In the genomic region with DNA sequence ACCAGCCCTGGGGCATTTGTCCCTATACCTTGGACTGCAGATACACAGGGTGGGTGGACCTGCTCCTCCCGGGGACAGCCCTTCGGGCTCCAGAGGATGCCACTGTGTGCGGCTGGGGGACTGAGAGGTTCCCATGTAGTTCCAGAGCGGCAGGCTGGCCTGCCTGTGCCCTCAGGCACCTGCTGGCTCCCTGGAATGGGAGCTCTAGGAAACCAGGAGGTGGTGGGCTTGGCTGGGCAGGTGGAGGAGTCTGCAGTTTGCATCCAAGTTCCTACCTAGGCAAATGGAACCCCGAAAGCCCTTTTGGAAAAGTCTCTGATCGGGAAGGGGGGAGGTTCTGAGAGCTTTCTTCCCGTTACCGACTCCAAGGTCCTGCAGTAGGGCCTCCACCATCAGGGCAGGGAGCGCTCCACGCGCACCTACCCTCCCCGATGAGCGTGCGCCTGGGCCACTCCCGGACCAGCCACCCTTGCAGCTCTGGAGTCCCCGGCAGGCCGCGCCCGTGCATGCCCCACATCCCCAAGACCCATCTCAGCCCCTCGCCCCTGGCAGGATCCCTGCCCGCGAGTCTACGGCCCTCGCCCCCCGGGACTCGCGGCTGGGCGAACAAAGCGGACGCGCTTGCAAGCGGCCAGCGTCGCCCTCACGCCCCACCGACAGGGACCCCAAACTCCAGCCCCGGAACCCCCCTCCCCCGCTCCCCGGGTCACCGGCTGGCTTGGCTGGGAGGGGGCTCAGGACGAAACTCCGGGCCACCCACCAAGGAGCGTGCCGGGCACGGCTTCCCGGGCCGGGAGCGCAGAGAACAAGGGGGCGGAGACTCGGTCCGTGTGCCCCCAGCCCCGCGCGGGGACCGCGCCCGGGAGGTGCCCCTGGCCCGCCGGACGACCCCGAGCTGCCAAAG, we compare ENCODE assay signal across 8 cellular contexts. TPM values are rescaled to one million over a fixed set of nuclear protein-coding genes. Genes with fewer than 3 reads are reported as not detected.
A peak's percentile ranks its signal among the peaks of the same experiment; 100 is the strongest.
DNase-seq lines count a peak whose midpoint lies in the region; ATAC-seq and TF ChIP-seq lines count a peak whose summit lies in the region.

No MANE protein-coding gene starts in this region.

- H3K4me1 ChIP-seq in gastroesophageal sphincter = peaks cover 0 to 46% (median 13%) of the 10 kb centered on the region in 3 donors
- peaks cover 7% of the 10 kb centered on the region for H3K4me1 ChIP-seq in prostate gland (replicated peaks)

- H3K27ac ChIP-seq in VCaP = peak overlapping the region; percentile 65
- H3K27ac ChIP-seq in gastroesophageal sphincter = peak overlapping the region in 2 of 4 donors; percentile 42 to 73
- peak overlapping the region; percentile 42 to 65 for H3K27ac ChIP-seq in prostate gland

- H3K27me3 ChIP-seq in gastroesophageal sphincter (no peaks in the 10 kb centered on the region), prostate gland (replicated peaks; ENCODE audit: insufficient read depth) (no peaks in the 10 kb centered on the region)

- intact Hi-C loops in prostate gland (cut with DNase I) = no loop called here

- TF ChIP-seq CTCF in VCaP (conservative IDR thresholded peaks at IDR 0.05) = no peak
- no peak for TF ChIP-seq CTCF in gastroesophageal sphincter (IDR thresholded peaks at IDR 0.05)
- no peak for TF ChIP-seq CTCF in prostate gland (IDR thresholded peaks at IDR 0.05)

- H3K36me3 ChIP-seq in gastroesophageal sphincter (no peaks in the 10 kb centered on the region), prostate gland (no peaks in the 10 kb centered on the region)

- WGBS in gastroesophageal sphincter (ENCODE audit: low coverage in 1 of 2), 2 donors = no CpG with 5 or more reads among the region's 61 CpGs
- 14% methylated on average over 35 of the region's 61 CpGs for WGBS in prostate gland

- TF ChIP-seq EP300 in gastroesophageal sphincter (IDR thresholded peaks at IDR 0.05) = no peak

- peak; percentile 58 for DNase-seq in DMS53 (lab: John Stamatoyannopoulos, UW)
- no peak for DNase-seq in DMS53 treated with DMSO at 0.1 percent for 48 hours (lab: John Stamatoyannopoulos, UW; ENCODE audit: unreplicated experiment)
- peak; percentile 30 for DNase-seq in prostate gland (ENCODE audit: low spot score)
- no peak for DNase-seq in stimulated activated naive CD4-positive, alpha-beta T cell treated with Interleukin-2 at 50 U/mL for 16 hours (lab: John Stamatoyannopoulos, UW)
- DNase-seq in NCI-H1694 treated with DMSO at 0.1 percent for 48 hours (lab: John Stamatoyannopoulos, UW) = no peak

- TF ChIP-seq POLR2A in gastroesophageal sphincter (IDR thresholded peaks at IDR 0.05) (no peak), prostate gland (IDR thresholded peaks at IDR 0.05) (no peak)

- ATAC-seq in gastroesophageal sphincter (no peak), HG02884 (IDR thresholded peaks at IDR 0.05; ENCODE audit: unreplicated experiment) (no peak)

- H3K4me3 ChIP-seq in gastroesophageal sphincter (peak overlapping the region; percentile 53 to 77), prostate gland (peak overlapping the region; percentile 54 to 80)

- H3K9me3 ChIP-seq in gastroesophageal sphincter (no peaks in the 10 kb centered on the region), prostate gland (no peaks in the 10 kb centered on the region)

RNA-seq across cellular contexts. Expression of gene DBNDD1, which starts 0.7 kb away (rescaled TPM):
- total RNA-seq in gastroesophageal sphincter = 1 to 10 TPM; 1.1 to 4.1 (median 3.5) TPM
- total RNA-seq in prostate gland = 1 to 10 TPM; 5.3 to 7.7 TPM

RNA-seq across cellular contexts. Expression of gene PRDM7, which starts 58.6 kb away (rescaled TPM):
- total RNA-seq in gastroesophageal sphincter (not detected), prostate gland (under 1 TPM; 0.09 to 0.28 TPM)

Comparison
In these comparisons a context has a peak if more than half of its experiments do, and no peak if none do; other contexts are left out.
1. DNase-seq: peak in DMS53 (single experiment) and prostate gland (single experiment); none in DMS53 treated with DMSO at 0.1 percent for 48 hours (single experiment), stimulated activated naive CD4-positive, alpha-beta T cell treated with Interleukin-2 at 50 U/mL for 16 hours (single experiment) and NCI-H1694 treated with DMSO at 0.1 percent for 48 hours (single experiment).